ENCODE assay signal across 26 cellular contexts in the genomic region with DNA sequence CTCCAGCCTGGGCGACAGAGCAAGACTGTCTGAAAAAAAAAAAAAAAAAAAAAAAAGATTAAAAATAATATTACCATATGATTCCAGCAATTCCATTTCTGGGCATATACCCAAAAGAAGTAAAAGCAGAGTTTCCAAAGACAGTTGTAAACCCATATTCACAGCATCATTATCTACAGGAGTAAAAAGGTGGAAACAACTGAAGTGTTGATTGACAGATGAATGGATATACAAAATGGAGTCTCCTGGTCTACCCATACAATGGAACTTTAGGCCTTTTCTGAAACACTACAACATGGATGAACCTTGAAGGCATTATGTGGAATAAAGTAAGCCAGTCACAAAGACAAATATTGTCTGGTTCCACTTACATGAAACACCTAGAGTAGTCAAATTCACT. TPM values are rescaled to one million over a fixed set of nuclear protein-coding genes. Genes with fewer than 3 reads are reported as not detected.
"Had no signal": no experiment of that assay in that cellular context is flagged by ENCODE, and none has a peak within 500 bp of the region (broad histone marks: within the 10 kb centered on the region; RNA-seq: fewer than 3 reads in every experiment).

No MANE protein-coding gene starts in this region.

- H3K36me3 ChIP-seq: neutrophil, ovary, right atrium auricular region, upper lobe of right lung had no signal

- H3K27ac ChIP-seq: neutrophil, ovary, right atrium auricular region, upper lobe of right lung had no signal

- DNase-seq: activated B cell treated with CpG ODN at 0.5 μM for 24 hours; activated CD4-positive, alpha-beta T cell treated with anti-CD3 and anti-CD28 coated beads for 4 hours; activated gamma-delta T cell treated with Interleukin-2 at 50 U/mL for 16 hours; activated T-cell treated with anti-CD3 and anti-CD28 coated beads, Interleukin-2, amount 50 U/mL, for 1 hour; amygdala; cerebellar nuclear complex; cortex of kidney; foreskin fibroblast; kidney; naive thymus-derived CD8-positive, alpha-beta T cell; ovary; psoas muscle; stimulated activated CD4-positive, alpha-beta T cell treated with anti-CD3 and anti-CD28 coated beads, Interleukin-4, amount 100 ng/mL, for 24 hours; stimulated activated naive CD4-positive, alpha-beta T cell treated with Interleukin-2 at 50 U/mL for 16 hours; T-helper 1 cell; T-helper 9 cell; upper lobe of right lung had no signal

- H3K27me3 ChIP-seq: neutrophil, ovary, right atrium auricular region, upper lobe of right lung had no signal

- H3K27ac Mint-ChIP-seq: activated B cell treated with CpG ODN at 0.5 μM for 24 hours; activated naive CD8-positive, alpha-beta T cell had no signal

- H3K36me3 Mint-ChIP-seq: activated naive CD8-positive, alpha-beta T cell; naive thymus-derived CD8-positive, alpha-beta T cell had no signal

- H3K4me3 ChIP-seq: lung, ovary, psoas muscle, right atrium auricular region, upper lobe of right lung had no signal

- ATAC-seq: left lobe of liver; naive thymus-derived CD8-positive, alpha-beta T cell; psoas muscle; upper lobe of right lung had no signal

- FAIRE-seq: endometrium, kidney had no signal

- H3K4me3 Mint-ChIP-seq: activated B cell treated with CpG ODN at 0.5 μM for 24 hours; activated naive CD8-positive, alpha-beta T cell; naive thymus-derived CD8-positive, alpha-beta T cell had no signal

- H3K9me3 Mint-ChIP-seq: activated B cell treated with CpG ODN at 0.5 μM for 24 hours; naive thymus-derived CD8-positive, alpha-beta T cell had no signal

- H3K9me3 ChIP-seq: neutrophil, ovary, psoas muscle, right atrium auricular region, upper lobe of right lung had no signal

- H3K27me3 Mint-ChIP-seq: activated B cell treated with CpG ODN at 0.5 μM for 24 hours; activated naive CD8-positive, alpha-beta T cell; naive thymus-derived CD8-positive, alpha-beta T cell had no signal

RNA-seq across cellular contexts. Expression of gene RNU4ATAC, which starts 5.7 kb away (rescaled TPM):
- total RNA-seq: activated B cell treated with CpG ODN at 0.5 μM for 24 hours; left lobe of liver; lung; mesenteric fat pad; naive thymus-derived CD8-positive, alpha-beta T cell; ovary; psoas muscle; right atrium auricular region; upper lobe of right lung had no signal
- polyA plus RNA-seq: fibroblast of lung; lung; naive thymus-derived CD8-positive, alpha-beta T cell; ovary; psoas muscle; thymus had no signal
